1 cellular context compared by ENCODE assay signal in genomic region chr6:306641-307061, GRCh38.
TF ChIP-seq lines count a peak whose summit lies in the region.

No MANE protein-coding gene starts in this region.

TF ChIP-seq in GM12878, 131 proteins besides CTCF, POLR2A, EP300 and RAD21:
- 0 out of 2 replicates have a peak, but pooled peaks have one; percentile 51 for TF ChIP-seq ZNF687 (IDR thresholded peaks at IDR 0.05)
- 0 out of 2 replicates have a peak, but pooled peaks have one; percentile 15 for TF ChIP-seq PRDM15 (CRISPR knock-in tag; IDR thresholded peaks at IDR 0.05)
- TF ChIP-seq CEBPB (IDR thresholded peaks at IDR 0.05; ENCODE audit: borderline replicate concordance in 1 of 2, low read depth in 2 of 2, low read length in 2 of 2) = no peak
- 0 out of 2 replicates have a peak, but pooled peaks have one; percentile 9 for TF ChIP-seq BACH1 (IDR thresholded peaks at IDR 0.05; ENCODE audit: borderline replicate concordance)
- peak; percentile 80; the same call in 1 of the 2 replicates for TF ChIP-seq MLLT1 (IDR thresholded peaks at IDR 0.05)
- no peak for TF ChIP-seq HDAC6 (IDR thresholded peaks at IDR 0.05; ENCODE audit: unreplicated experiment)
- TF ChIP-seq LARP7 (IDR thresholded peaks at IDR 0.05) = 0 out of 2 replicates have a peak, but pooled peaks have one; percentile 69
- TF ChIP-seq SMARCA5 (IDR thresholded peaks at IDR 0.05) = 0 out of 2 replicates have a peak, but pooled peaks have one; percentile 34
- TF ChIP-seq JUNB (IDR thresholded peaks at IDR 0.05) = no peak
- TF ChIP-seq ZBTB40 (IDR thresholded peaks at IDR 0.05; ENCODE audit: borderline replicate concordance) = 0 out of 2 replicates have a peak, but pooled peaks have one; percentile 10
- 0 out of 2 replicates have a peak, but pooled peaks have one; percentile 65 for TF ChIP-seq ZNF592 (IDR thresholded peaks at IDR 0.05)
- TF ChIP-seq ZNF24 (IDR thresholded peaks at IDR 0.05) = no peak
- peak; percentile 73; the same call in 1 of the 2 replicates for TF ChIP-seq ZBTB4 (CRISPR knock-in tag; IDR thresholded peaks at IDR 0.05)
- TF ChIP-seq SUPT20H (IDR thresholded peaks at IDR 0.05; ENCODE audit: borderline replicate concordance, control insufficient read depth, low read depth, low read length) = no peak
- TF ChIP-seq NR2C2 (IDR thresholded peaks at IDR 0.05; ENCODE audit: borderline replicate concordance, control insufficient read depth, insufficient read length, low read depth) = no peak
- peak; percentile 73; the same call in 1 of the 2 replicates for TF ChIP-seq GATAD2B (conservative IDR thresholded peaks at IDR 0.05; ENCODE audit: low read depth)
- no peak for TF ChIP-seq RELB (IDR thresholded peaks at IDR 0.05; ENCODE audit: low read depth)
- TF ChIP-seq TAF1 (IDR thresholded peaks at IDR 0.05; ENCODE audit: borderline replicate concordance, low read depth, low read length) = no peak
- TF ChIP-seq E2F8 (IDR thresholded peaks at IDR 0.05; ENCODE audit: low read depth, partially characterized antibody) = no peak
- TF ChIP-seq TCF12 (IDR thresholded peaks at IDR 0.05; ENCODE audit: low read depth, low read length) = 0 out of 2 replicates have a peak, but pooled peaks have one; percentile 21
